8 cellular contexts compared by ENCODE assay signal in genomic region chr13:66492479-66492878, GRCh38.
A peak's percentile ranks its signal among the peaks of the same experiment; 100 is the strongest.
DNase-seq lines count a peak whose midpoint lies in the region; ATAC-seq, FAIRE-seq and TF ChIP-seq lines count a peak whose summit lies in the region.

No MANE protein-coding gene starts in this region.

- H3K36me3 ChIP-seq in HepG2 (replicated peaks in 1 of 2; ENCODE audit: control insufficient read depth in 1 of 2, insufficient read depth in 2 of 2, low read length in 2 of 2) (no peaks in the 10 kb centered on the region), uterus (no peaks in the 10 kb centered on the region), transverse colon (no peaks in the 10 kb centered on the region)

- H3K4me1 ChIP-seq in HepG2 (ENCODE audit: insufficient read depth, low read length) (no peaks in the 10 kb centered on the region), uterus (no peaks in the 10 kb centered on the region), transverse colon (no peaks in the 10 kb centered on the region)

- intact Hi-C loops in HepG2 (cut with micrococcal nuclease; ENCODE audit: unreplicated experiment), result loop anchor here (5.0 kb wide), 1 partner anchor 745 kb away; no protein-coding TSS in a partner anchor
- intact Hi-C loops in uterus (cut with DNase I; ENCODE audit: low total_unique reads), result no loop called here
- intact Hi-C loops in transverse colon (cut with DNase I; ENCODE audit: low total_unique reads), result no loop called here

- H3K4me2 ChIP-seq in HepG2 (ENCODE audit: low read depth, low read length), result no peak overlapping the region

- H3K9ac ChIP-seq in HepG2 (ENCODE audit: insufficient read depth, low read depth, low read length), result no peak overlapping the region

- no peak for TF ChIP-seq POLR2A in HepG2 (IDR thresholded peaks at IDR 0.05; ENCODE audit: insufficient read depth in 1 of 2, low read depth in 2 of 2, low read length in 2 of 2)
- TF ChIP-seq POLR2A in uterus (IDR thresholded peaks at IDR 0.05), result no peak
- no peak for TF ChIP-seq POLR2A in transverse colon (IDR thresholded peaks at IDR 0.05)

- peak; percentile 87 for ATAC-seq in GM18858 (IDR thresholded peaks at IDR 0.05; ENCODE audit: unreplicated experiment)
- ATAC-seq in HG02759 (IDR thresholded peaks at IDR 0.05; ENCODE audit: unreplicated experiment), result peak; percentile 78
- ATAC-seq in HepG2, result peak; percentile 70
- ATAC-seq in HG02588 (IDR thresholded peaks at IDR 0.05; ENCODE audit: unreplicated experiment), result no peak

- in situ Hi-C loops in HepG2 (cut with HindIII; ENCODE audit: extremely low pct_ligation_motif_present, low pct_unique_long_range_greater_than_20kb) (no loop called here), transverse colon (cut with MboI; ENCODE audit: low pct_ligation_motif_present in 1 of 4, low pct_unique_long_range_greater_than_20kb in 1 of 4, low sequenced_read_pairs in 3 of 4) (no loop called here)

- no peak overlapping the region for H3K4me3 ChIP-seq in HepG2 (replicated peaks in 1 of 3; ENCODE audit: insufficient read depth in 1 of 3, low read depth in 2 of 3, low read length in 3 of 3)
- no peak overlapping the region for H3K4me3 ChIP-seq in uterus
- H3K4me3 ChIP-seq in transverse colon, result no peak overlapping the region

- no peak overlapping the region for H2AFZ ChIP-seq in HepG2 (ENCODE audit: low read length)

- H4K20me1 ChIP-seq in HepG2 (ENCODE audit: insufficient read depth, low read length), result no peaks in the 10 kb centered on the region

- H3K27me3 ChIP-seq in HepG2 (ENCODE audit: control insufficient read depth in 1 of 2, insufficient read depth in 2 of 2, low read length in 2 of 2) (no peaks in the 10 kb centered on the region), uterus (no peaks in the 10 kb centered on the region), transverse colon (no peaks in the 10 kb centered on the region)

- CTCF ChIA-PET in HepG2 (lab: Yijun Ruan, JAX; ENCODE audit: low intra/inter-chr PET ratio, low total read pairs), result no interaction called here

- no peak for TF ChIP-seq RAD21 in HepG2 (CRISPR knock-in tag; IDR thresholded peaks at IDR 0.05)

- TF ChIP-seq EP300 in HepG2 (IDR thresholded peaks at IDR 0.05; ENCODE audit: low read depth in 2 of 2, low read length in 2 of 2), result no peak
- no peak for TF ChIP-seq EP300 in HepG2 (CRISPR knock-in tag; IDR thresholded peaks at IDR 0.05; ENCODE audit: borderline replicate concordance)
- TF ChIP-seq EP300 in transverse colon (IDR thresholded peaks at IDR 0.05; ENCODE audit: low read depth), result no peak

- POLR2A ChIA-PET in HepG2 (lab: Yijun Ruan, JAX), result no interaction called here

- no peak overlapping the region for H3K27ac ChIP-seq in HepG2 (ENCODE audit: extremely low read length, insufficient read depth, low read length)
- H3K27ac ChIP-seq in uterus, result no peak overlapping the region
- no peak overlapping the region for H3K27ac ChIP-seq in transverse colon

- 0% methylated on average over 1 of the region's 1 CpG for WGBS in HepG2 (ENCODE audit: low lambda C conversion rate)
- 43 to 90% methylated on average over 1 of the region's 1 CpG for WGBS in transverse colon (ENCODE audit: low coverage in 1 of 2), 2 donors

- H3K79me2 ChIP-seq in HepG2 (ENCODE audit: insufficient read depth, low read length), result no peaks in the 10 kb centered on the region

- H3K9me3 ChIP-seq in HepG2 (ENCODE audit: low read length), result no peaks in the 10 kb centered on the region
- H3K9me3 ChIP-seq in uterus, result no peaks in the 10 kb centered on the region
- H3K9me3 ChIP-seq in transverse colon, result no peaks in the 10 kb centered on the region

- FAIRE-seq in HepG2 (lab: Jason Lieb, UNC), result no peak

- DNase-seq in NCI-H226, result peak; percentile 33
- peak; percentile 3 for DNase-seq in HepG2 (ENCODE audit: low spot score)
- no peak for DNase-seq in T-helper 2 cell
- DNase-seq in uterus, result no peak
- no peak for DNase-seq in transverse colon

- no TSS peak for BruUV-seq in HepG2 (replicated peaks; lab: Mats Ljungman, UMichigan)

- 0 out of 2 replicates have a peak, but pooled peaks have one; percentile 6 for TF ChIP-seq CTCF in HepG2 (CRISPR knock-in tag; IDR thresholded peaks at IDR 0.05)
- no peak for TF ChIP-seq CTCF in uterus (IDR thresholded peaks at IDR 0.05)
- TF ChIP-seq CTCF in transverse colon (IDR thresholded peaks at IDR 0.05), result no peak

TF ChIP-seq in HepG2, 621 proteins besides CTCF, POLR2A, EP300 and RAD21:
- TF ChIP-seq STAG1 (CRISPR knock-in tag; IDR thresholded peaks at IDR 0.05) (peak; percentile 31; the same call in 1 of the 2 replicates), PLRG1 (conservative IDR thresholded peaks at IDR 0.05) (no peak)

Comparison
In these comparisons a context has a peak if more than half of its experiments do, and no peak if none do; other contexts are left out.
1. DNase-seq: peak in NCI-H226 (single experiment) and HepG2 (single experiment); none in T-helper 2 cell (0 of 5), uterus (0 of 2) and transverse colon (single experiment).